1 cellular context compared by ENCODE assay signal in genomic region chr16:67846063-67846319, GRCh38.
TF ChIP-seq lines count a peak whose summit lies in the region.

No MANE protein-coding gene starts in this region.

TF ChIP-seq in endothelial cell of umbilical vein, 7 proteins besides CTCF, POLR2A, EP300 and RAD21:
- TF ChIP-seq JUN (IDR thresholded peaks at IDR 0.05; ENCODE audit: borderline replicate concordance, insufficient read depth, insufficient read length, low read depth) (no peak), MAX (IDR thresholded peaks at IDR 0.05; ENCODE audit: insufficient read depth, insufficient read length) (no peak), FOS (IDR thresholded peaks at IDR 0.05; ENCODE audit: borderline replicate concordance, insufficient read depth, low read length) (no peak)
TF ChIP-seq in endothelial cell of umbilical vein: peak in this region for 0.
